ENCODE assay signal across 9 cellular contexts in the genomic region with DNA sequence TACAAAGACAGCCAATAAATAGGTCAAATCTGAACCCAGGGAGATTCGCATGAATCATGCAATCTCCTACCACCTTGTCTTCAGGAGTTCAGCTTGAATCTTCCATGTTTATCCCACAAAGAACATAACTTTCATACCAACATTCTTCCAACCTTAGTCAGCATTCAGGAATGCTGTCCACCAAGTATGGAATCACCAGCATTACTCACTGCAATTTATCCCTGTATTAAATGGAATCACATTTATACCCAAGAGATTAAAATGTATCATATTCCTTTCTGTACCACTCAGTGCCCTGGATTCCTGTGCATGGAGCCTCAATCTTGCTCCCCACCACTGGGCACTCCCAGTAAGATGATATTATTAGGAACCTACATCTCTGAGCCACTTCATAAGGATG.
A peak's percentile ranks its signal among the peaks of the same experiment; 100 is the strongest.
DNase-seq lines count a peak whose midpoint lies in the region; ATAC-seq and TF ChIP-seq lines count a peak whose summit lies in the region.
"Had no signal": no experiment of that assay in that cellular context is flagged by ENCODE, and none has a peak within 500 bp of the region (broad histone marks: within the 10 kb centered on the region; RNA-seq: fewer than 3 reads in every experiment).

No MANE protein-coding gene starts in this region.

- DNase-seq in Calu3 (peak; percentile 51), RPMI7951 (ENCODE audit: low read depth) (peak; percentile 93), fibroblast of gingiva (ENCODE audit: low read depth) (peak; percentile 94), omental fat pad (ENCODE audit: low spot score) (no peak), SHP77 (lab: John Stamatoyannopoulos, UW) (no peak), NCI-H748 treated with DMSO at 0.1 percent for 48 hours (lab: John Stamatoyannopoulos, UW) (no peak)
- DNase-seq: activated naive CD4-positive, alpha-beta T cell treated with Interleukin-2 at 50 U/mL for 16 hours had no signal

- CTCF ChIA-PET in Calu3 (lab: Charles Lee) = interaction anchor here (0.9 to 1.6 kb wide), 3 partner anchors 11 to 13 kb away, joined by 3 to 4 read pairs (median 4); no protein-coding TSS in a partner anchor

- no TSS peak for BruUV-seq in Calu3 (replicated peaks; lab: Mats Ljungman, UMichigan)

- no peaks in the 10 kb centered on the region for H3K27me3 Mint-ChIP-seq in Calu3 (ENCODE audit: unreplicated experiment)

- intact Hi-C loops in Calu3 (cut with micrococcal nuclease; ENCODE audit: unreplicated experiment) = no loop called here

- H3K4me3 Mint-ChIP-seq in Calu3 (ENCODE audit: low read depth, unreplicated experiment) = peak overlapping the region; percentile 2

- H3K4me1 Mint-ChIP-seq in Calu3 (ENCODE audit: low read depth, unreplicated experiment) = peaks cover 37% of the 10 kb centered on the region

- peaks cover 14% of the 10 kb centered on the region for H3K36me3 Mint-ChIP-seq in Calu3 (ENCODE audit: insufficient read depth, unreplicated experiment)

- ATAC-seq in omental fat pad (ENCODE audit: low FRiP score) (peak; percentile 91), HG03565 (IDR thresholded peaks at IDR 0.05; ENCODE audit: unreplicated experiment) (no peak), HG02970 (IDR thresholded peaks at IDR 0.05; ENCODE audit: low FRiP score, unreplicated experiment) (no peak)

- TF ChIP-seq CTCF in Calu3 (IDR thresholded peaks at IDR 0.05; ENCODE audit: unreplicated experiment) = no peak
- TF ChIP-seq CTCF in omental fat pad (IDR thresholded peaks at IDR 0.05) = no peak

- no peaks in the 10 kb centered on the region for H3K9me3 Mint-ChIP-seq in Calu3 (ENCODE audit: low read depth, unreplicated experiment)

- H3K27ac Mint-ChIP-seq in Calu3 (ENCODE audit: unreplicated experiment) = peak overlapping the region; percentile 80

Comparison
In these comparisons a context has a peak if more than half of its experiments do, and no peak if none do; other contexts are left out.
1. DNase-seq: peak in Calu3 (single experiment), RPMI7951 (single experiment) and fibroblast of gingiva (single experiment); none in omental fat pad (single experiment), SHP77 (0 of 2) and NCI-H748 treated with DMSO at 0.1 percent for 48 hours (single experiment).